Comparison of ENCODE assay signal across 8 cellular contexts in the genomic region with DNA sequence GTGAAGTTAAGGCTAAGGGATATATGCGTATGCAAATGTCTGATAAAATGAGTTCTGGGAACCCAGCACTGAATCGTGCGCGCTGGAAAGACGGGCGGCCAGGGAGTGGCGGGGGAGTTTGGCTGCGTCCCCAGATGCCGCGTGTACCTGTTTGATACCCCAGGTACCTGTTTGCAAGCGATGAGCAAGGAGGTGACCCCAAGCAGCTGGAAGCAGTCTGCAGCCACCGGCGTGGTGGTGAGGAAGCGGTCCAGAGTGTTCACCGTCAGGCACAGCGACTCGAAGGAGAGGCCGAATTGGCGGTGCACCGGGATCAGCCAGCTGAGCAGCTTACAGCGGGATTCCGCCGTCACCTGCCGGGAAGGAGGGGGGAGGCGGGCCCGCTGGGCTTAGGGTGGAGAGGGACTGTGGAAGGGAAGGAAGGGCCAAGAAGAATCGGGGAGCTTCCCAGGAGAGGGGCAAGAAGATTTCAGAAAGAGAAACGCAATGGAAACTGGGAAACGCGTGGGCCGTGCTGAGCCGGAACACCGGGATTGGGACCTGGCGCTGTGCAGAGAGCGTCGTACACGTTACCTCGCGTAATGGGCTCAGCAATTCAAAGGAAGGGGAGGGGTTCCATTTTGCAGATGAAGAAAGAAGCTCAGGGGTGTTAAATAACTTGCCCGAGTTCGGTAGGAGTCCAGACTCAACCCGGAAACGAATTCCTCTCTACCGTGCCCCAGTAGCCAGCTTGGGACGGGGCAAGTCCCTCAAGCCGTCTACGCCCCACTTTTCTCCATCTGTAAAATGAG. TPM values are rescaled to one million over a fixed set of nuclear protein-coding genes. Genes with fewer than 3 reads are reported as not detected.
DNase-seq lines count a peak whose midpoint lies in the region; ATAC-seq and TF ChIP-seq lines count a peak whose summit lies in the region.

No MANE protein-coding gene starts in this region.

- peak overlapping the region; percentile 85 for H3K4me3 Mint-ChIP-seq in CD4-positive, alpha-beta T cell
- H3K4me3 Mint-ChIP-seq in type B pancreatic cell = peak overlapping the region; percentile 92

- H3K27ac ChIP-seq in CD4-positive, alpha-beta T cell (ENCODE audit: low read depth, low read length) = no peak overlapping the region
- H3K27ac ChIP-seq in OCI-LY7 (ENCODE audit: low read depth, low read length, poor library complexity, severe bottlenecking) (no peak overlapping the region), colonic mucosa (peak overlapping the region; percentile 52), lung (ENCODE audit: low read depth in 1 of 2, low read length in 1 of 2) (no peak overlapping the region)

- H3K4me1 ChIP-seq in OCI-LY7 (ENCODE audit: insufficient read depth, low read length, poor library complexity, severe bottlenecking) (peaks cover 12% of the 10 kb centered on the region), colonic mucosa (peaks cover 28% of the 10 kb centered on the region), lung (ENCODE audit: control insufficient read depth in 2 of 2, insufficient read depth in 2 of 2, low read length in 2 of 2) (peaks cover 0 to 29% of the 10 kb centered on the region in 2 donors)

- no peak overlapping the region for H3K27ac Mint-ChIP-seq in CD4-positive, alpha-beta T cell
- H3K27ac Mint-ChIP-seq in type B pancreatic cell = peak overlapping the region; percentile 44

- CTCF ChIA-PET in CD4-positive, alpha-beta T cell (lab: Charles Lee) = interaction anchor here (0.9 to 2.0 kb wide), 6 partner anchors 9 to 73 kb away, joined by 3 to 7 read pairs (median 4); a partner anchor contains a TSS
- CTCF ChIA-PET in OCI-LY7 (lab: Charles Lee; ENCODE audit: unreplicated experiment) = interaction anchor here (1.2 kb wide), 1 partner anchor 78 kb away, joined by 3 read pairs; no protein-coding TSS in a partner anchor

- H3K79me2 ChIP-seq in OCI-LY7 (ENCODE audit: insufficient read depth, low read depth, low read length) = no peaks in the 10 kb centered on the region

- peaks cover 40% of the 10 kb centered on the region for H3K4me1 Mint-ChIP-seq in CD4-positive, alpha-beta T cell (ENCODE audit: low read depth)
- peaks cover 10% of the 10 kb centered on the region for H3K4me1 Mint-ChIP-seq in type B pancreatic cell (ENCODE audit: unreplicated experiment)

- peak overlapping the region; percentile 92 for H2AFZ ChIP-seq in OCI-LY7 (ENCODE audit: low read length)

- no peaks in the 10 kb centered on the region for H3K9me3 Mint-ChIP-seq in CD4-positive, alpha-beta T cell
- no peaks in the 10 kb centered on the region for H3K9me3 Mint-ChIP-seq in type B pancreatic cell

- H4K20me1 ChIP-seq in OCI-LY7 (ENCODE audit: insufficient read depth, low read length) = 0 out of 2 replicates have a peak, but pooled peaks cover 4% of the 10 kb centered on the region

- peak overlapping the region in 1 of 2 donors; percentile 73 for H3K9ac ChIP-seq in colonic mucosa (ENCODE audit: low read depth in 2 of 2, low read length in 2 of 2)

- intact Hi-C loops in CD4-positive, alpha-beta T cell (cut with DNase I, micrococcal nuclease) = loop anchor here (5.0 kb wide), 2 partner anchors 55 to 60 kb away; a partner anchor contains a TSS
- intact Hi-C loops in OCI-LY7 (cut with micrococcal nuclease; ENCODE audit: unreplicated experiment) = loop anchor here (2.0 kb wide), 1 partner anchor 60 kb away; a partner anchor contains a TSS
- intact Hi-C loops in colonic mucosa (cut with DNase I) = loop anchor here (5.0 kb wide), 2 partner anchors 55 to 75 kb away; a partner anchor contains a TSS

- TF ChIP-seq CTCF in CD4-positive, alpha-beta T cell (IDR thresholded peaks at IDR 0.05) = no peak
- TF ChIP-seq CTCF in OCI-LY7 (conservative IDR thresholded peaks at IDR 0.05; ENCODE audit: low read length) = no peak
- TF ChIP-seq CTCF in colonic mucosa (IDR thresholded peaks at IDR 0.05) = no peak
- TF ChIP-seq CTCF in lung (IDR thresholded peaks at IDR 0.05; ENCODE audit: control extremely low read depth, extremely low read depth) = no peak
- TF ChIP-seq CTCF in type B pancreatic cell (conservative IDR thresholded peaks at IDR 0.05) = no peak

- no TSS peak for BruUV-seq in OCI-LY7 (replicated peaks; lab: Mats Ljungman, UMichigan)

- H3K36me3 ChIP-seq in OCI-LY7 (ENCODE audit: insufficient read depth, low read length) = no peaks in the 10 kb centered on the region
- no peaks in the 10 kb centered on the region for H3K36me3 ChIP-seq in colonic mucosa
- H3K36me3 ChIP-seq in lung (ENCODE audit: control insufficient read depth in 2 of 2, insufficient read depth in 2 of 2, low read length in 2 of 2) = no peaks in the 10 kb centered on the region

- H3K4me3 ChIP-seq in OCI-LY7 (ENCODE audit: low read depth, low read length, poor library complexity, severe bottlenecking) (peak overlapping the region; percentile 71), colonic mucosa (peak overlapping the region; percentile 59), lung (peak overlapping the region; percentile 27)

- POLR2A ChIA-PET in CD4-positive, alpha-beta T cell (lab: Charles Lee) = interaction anchor here (0.7 to 2.7 kb wide), 4 partner anchors 8 to 244 kb away, joined by 3 to 19 read pairs (median 4); no protein-coding TSS in a partner anchor
- POLR2A ChIA-PET in OCI-LY7 (lab: Charles Lee) = interaction anchor here (0.6 to 1.1 kb wide), 5 partner anchors 22 to 91 kb away, joined by 3 to 9 read pairs (median 3); a partner anchor contains a TSS

- no peaks in the 10 kb centered on the region for H3K9me2 ChIP-seq in OCI-LY7 (ENCODE audit: insufficient read depth, low read length)

- 2 to 3% methylated on average over 47 of the region's 47 CpGs for WGBS in lung, 2 donors

- no peak for DNase-seq in CD4-positive, alpha-beta T cell
- no peak for DNase-seq in OCI-LY7 (ENCODE audit: low spot score)
- DNase-seq in colonic mucosa = peak; percentile 47
- DNase-seq in lung (ENCODE audit: low spot score) = no peak
- no peak for DNase-seq in type B pancreatic cell (ENCODE audit: extremely low spot score, unreplicated experiment)
- no peak for DNase-seq in T-helper 9 cell

- peaks cover 89% of the 10 kb centered on the region for H3K27me3 Mint-ChIP-seq in CD4-positive, alpha-beta T cell
- peaks cover 83% of the 10 kb centered on the region for H3K27me3 Mint-ChIP-seq in type B pancreatic cell

- H3K4me2 ChIP-seq in OCI-LY7 (ENCODE audit: low read length) = peak overlapping the region; percentile 90

- H3K9me3 ChIP-seq in CD4-positive, alpha-beta T cell (ENCODE audit: control insufficient read depth, low read length) = no peaks in the 10 kb centered on the region
- H3K9me3 ChIP-seq in OCI-LY7 (ENCODE audit: low read length) = no peaks in the 10 kb centered on the region
- H3K9me3 ChIP-seq in colonic mucosa = no peaks in the 10 kb centered on the region
- peaks cover 0 to 8% of the 10 kb centered on the region in 2 donors for H3K9me3 ChIP-seq in lung (ENCODE audit: control insufficient read depth in 2 of 2, insufficient read depth in 1 of 2, low read length in 1 of 2)

- H3K27me3 ChIP-seq in CD4-positive, alpha-beta T cell (ENCODE audit: control insufficient read depth, insufficient read depth, low read length) = peaks cover 80% of the 10 kb centered on the region
- peaks cover 65% of the 10 kb centered on the region for H3K27me3 ChIP-seq in colonic mucosa
- H3K27me3 ChIP-seq in lung (ENCODE audit: control insufficient read depth, insufficient read depth) = peaks cover 15% of the 10 kb centered on the region

- H3K36me3 Mint-ChIP-seq in CD4-positive, alpha-beta T cell (ENCODE audit: low read depth) = no peaks in the 10 kb centered on the region
- no peaks in the 10 kb centered on the region for H3K36me3 Mint-ChIP-seq in type B pancreatic cell

- ATAC-seq in CD4-positive, alpha-beta T cell (ENCODE audit: poor library complexity) = peak; percentile 13
- peak; percentile 5 for ATAC-seq in GM21529 (IDR thresholded peaks at IDR 0.05; ENCODE audit: unreplicated experiment)
- ATAC-seq in lung (ENCODE audit: insufficient read depth, low FRiP score) = no peak
- ATAC-seq in GM18517 (IDR thresholded peaks at IDR 0.05; ENCODE audit: unreplicated experiment) = no peak

RNA-seq across cellular contexts. Expression of a gene that starts 1.0 kb away (rescaled TPM):
- total RNA-seq in CD4-positive, alpha-beta T cell = not detected
- 1.3 and 2.4 TPM in 2 replicates for total RNA-seq in OCI-LY7 (2014; rRNA removed; shearing (Covaris generic))
- total RNA-seq in OCI-LY7 (2022) (2.3 and 3.3 TPM in 2 replicates), colonic mucosa (1 to 10 TPM; 2.5 to 2.6 TPM), lung (1 to 10 TPM; 4.7 to 8.5 TPM), type B pancreatic cell (ENCODE audit: low replicate concordance) (1.6 and 2.7 TPM in 2 replicates)
- polyA plus RNA-seq in lung = 1 to 10 TPM; 3.2 to 5.3 TPM

RNA-seq across cellular contexts. Expression of a gene that starts 5.3 kb away (rescaled TPM):
- not detected for total RNA-seq in CD4-positive, alpha-beta T cell
- total RNA-seq in OCI-LY7 (2014; rRNA removed; shearing (Covaris generic)) = not detected in 2 replicates
- 0.21 TPM in 1 of 2 replicates, not detected in the other for total RNA-seq in OCI-LY7 (2022)
- under 1 TPM; 0.13 to 0.22 TPM for total RNA-seq in colonic mucosa
- 1 to 10 TPM in 1 of 2 donors, under 1 TPM in 1; 0.31 to 1.7 TPM for total RNA-seq in lung
- under 1 TPM; 0.23 to 0.93 TPM for polyA plus RNA-seq in lung
- 0.17 and 0.36 TPM in 2 replicates for total RNA-seq in type B pancreatic cell (ENCODE audit: low replicate concordance)

RNA-seq across cellular contexts. Expression of a gene that starts 59.4 kb away (rescaled TPM):
- total RNA-seq in CD4-positive, alpha-beta T cell = not detected
- not detected in 2 replicates for total RNA-seq in OCI-LY7 (2014; rRNA removed; shearing (Covaris generic))
- not detected in 2 replicates for total RNA-seq in OCI-LY7 (2022)
- not detected for total RNA-seq in colonic mucosa
- 1 to 10 TPM; 1.4 to 5.7 TPM for total RNA-seq in lung
- under 1 TPM; 0.28 to 0.42 TPM for polyA plus RNA-seq in lung
- total RNA-seq in type B pancreatic cell (ENCODE audit: low replicate concordance) = 0.38 and 0.92 TPM in 2 replicates

Comparison
In these comparisons a context has a peak if more than half of its experiments do, and no peak if none do; other contexts are left out.
1. ATAC-seq: peak in CD4-positive, alpha-beta T cell (single experiment) and GM21529 (single experiment); none in lung (single experiment) and GM18517 (single experiment).
2. Peak in every context shown above with its lines, with median percentiles within 50 percentile points of each other: H3K4me3 ChIP-seq.